Comparison of ENCODE assay signal across 11 cellular contexts in genomic region chr20:23636182-23636907, GRCh38. TPM values are rescaled to one million over a fixed set of nuclear protein-coding genes. Genes with fewer than 3 reads are reported as not detected.
A peak's percentile ranks its signal among the peaks of the same experiment; 100 is the strongest.
DNase-seq lines count a peak whose midpoint lies in the region; ATAC-seq and TF ChIP-seq lines count a peak whose summit lies in the region.
"Had no signal": no experiment of that assay in that cellular context is flagged by ENCODE, and none has a peak within 500 bp of the region (broad histone marks: within the 10 kb centered on the region; RNA-seq: fewer than 3 reads in every experiment).

No MANE protein-coding gene starts in this region.

- H3K4me3 Mint-ChIP-seq in naive B cell: peak overlapping the region in 6 of 8 donors; percentile 8 to 84 (median 56)
- H3K4me3 Mint-ChIP-seq: activated B cell treated with CpG ODN at 0.5 μM for 24 hours; CD4-positive, CD25-positive, alpha-beta regulatory T cell had no signal

- H3K4me1 ChIP-seq in left ventricle myocardium inferior (peaks cover 52% of the 10 kb centered on the region), ectodermal cell (ENCODE audit: control insufficient read depth, insufficient read depth, low read length) (peaks cover 6% of the 10 kb centered on the region), aorta (ENCODE audit: control insufficient read depth in 1 of 2, insufficient read depth in 2 of 2, low read length in 2 of 2) (no peaks in the 10 kb centered on the region)

- no peaks in the 10 kb centered on the region for H3K9me3 ChIP-seq in left ventricle myocardium inferior (replicated peaks)
- H3K9me3 ChIP-seq in ectodermal cell (ENCODE audit: control insufficient read depth, low read length): no peaks in the 10 kb centered on the region
- H3K9me3 ChIP-seq in aorta (ENCODE audit: control insufficient read depth, low read length): no peaks in the 10 kb centered on the region

- no peaks in the 10 kb centered on the region for H3K9me3 Mint-ChIP-seq in naive B cell
- H3K9me3 Mint-ChIP-seq: activated B cell treated with CpG ODN at 0.5 μM for 24 hours; CD4-positive, CD25-positive, alpha-beta regulatory T cell had no signal

- DNase-seq in left ventricle myocardium inferior (no peak), Right ventricle myocardium superior (no peak), naive B cell (no peak), aorta (no peak), ACHN (no peak), OCI-M2 (lab: John Stamatoyannopoulos, UW; ENCODE audit: unreplicated experiment) (no peak), Ammon's horn (ENCODE audit: low spot score) (no peak)
- DNase-seq: activated B cell treated with CpG ODN at 0.5 μM for 24 hours; CD4-positive, CD25-positive, alpha-beta regulatory T cell; NCI-H1092 had no signal

- H3K27me3 ChIP-seq in left ventricle myocardium inferior (ENCODE audit: low read depth): no peaks in the 10 kb centered on the region
- H3K27me3 ChIP-seq in ectodermal cell (ENCODE audit: control insufficient read depth, insufficient read depth, low read length, poor library complexity, severe bottlenecking): peaks cover 11% of the 10 kb centered on the region
- H3K27me3 ChIP-seq in aorta (ENCODE audit: control insufficient read depth in 1 of 2, insufficient read depth in 2 of 2, low read length in 1 of 2): no peaks in the 10 kb centered on the region

- no peak overlapping the region for H3K27ac Mint-ChIP-seq in naive B cell
- H3K27ac Mint-ChIP-seq: activated B cell treated with CpG ODN at 0.5 μM for 24 hours; CD4-positive, CD25-positive, alpha-beta regulatory T cell had no signal

- in situ Hi-C loops in ACHN (cut with HindIII; ENCODE audit: low pct_ligation_motif_present, low pct_unique_long_range_greater_than_20kb, low sequenced_read_pairs): no loop called here

- no peaks in the 10 kb centered on the region for H3K36me3 Mint-ChIP-seq in naive B cell
- H3K36me3 Mint-ChIP-seq: CD4-positive, CD25-positive, alpha-beta regulatory T cell had no signal

- peak overlapping the region; percentile 98 for H3K27ac ChIP-seq in left ventricle myocardium inferior (replicated peaks)
- H3K27ac ChIP-seq in ectodermal cell (ENCODE audit: insufficient read depth, low read depth, low read length, poor library complexity, severe bottlenecking): no peak overlapping the region
- H3K27ac ChIP-seq in aorta (ENCODE audit: low read depth in 1 of 2, low read length in 2 of 2): no peak overlapping the region

- H3K36me3 ChIP-seq in left ventricle myocardium inferior: peaks cover 33% of the 10 kb centered on the region
- H3K36me3 ChIP-seq in ectodermal cell (ENCODE audit: control insufficient read depth, insufficient read depth, low read length): no peaks in the 10 kb centered on the region
- peaks cover 0 to 8% of the 10 kb centered on the region in 2 donors for H3K36me3 ChIP-seq in aorta (ENCODE audit: control insufficient read depth in 1 of 2, insufficient read depth in 2 of 2, low read length in 1 of 2)

- H3K27me3 Mint-ChIP-seq in naive B cell: peaks cover 9 to 37% (median 30%) of the 10 kb centered on the region in 3 donors

- TF ChIP-seq CTCF in left ventricle myocardium inferior (IDR thresholded peaks at IDR 0.05; ENCODE audit: borderline replicate concordance): no peak

- H3K4me1 Mint-ChIP-seq in naive B cell: peaks cover 9 to 19% (median 9%) of the 10 kb centered on the region in 3 donors

- no peak for ATAC-seq in Right ventricle myocardium superior (ENCODE audit: poor library complexity)
- no peak for ATAC-seq in naive B cell (ENCODE audit: low read depth in 2 of 2)
- no peak for ATAC-seq in aorta (ENCODE audit: low FRiP score)

- intact Hi-C loops in left ventricle myocardium inferior (cut with micrococcal nuclease) (no loop called here), Right ventricle myocardium superior (cut with DNase I) (no loop called here), aorta (cut with DNase I) (no loop called here)

- H3K4me3 ChIP-seq in left ventricle myocardium inferior (peak overlapping the region; percentile 84), ectodermal cell (ENCODE audit: insufficient read depth, low read depth, low read length) (peak overlapping the region; percentile 49), aorta (ENCODE audit: low read length in 2 of 2) (peak overlapping the region; percentile 70 to 85)

- 79 to 82% methylated on average over 19 of the region's 19 CpGs for WGBS in ectodermal cell, 2 experiments
- WGBS in aorta, 2 donors: 75 to 78% methylated on average over 19 of the region's 19 CpGs

RNA-seq across cellular contexts. Expression of gene CST3, which starts 1.4 kb away (rescaled TPM):
- total RNA-seq in left ventricle myocardium inferior (576 TPM), Right ventricle myocardium superior (971 TPM), aorta (1,000 to 10,000 TPM in 1 of 2 donors, 100 to 1,000 TPM in 1; 837 to 1,105 TPM)
- 79.8 TPM for polyA plus RNA-seq in ectodermal cell (2013, experiment 1 of 4)
- 68.8 TPM for polyA plus RNA-seq in ectodermal cell (2013, experiment 2 of 4)
- 82.4 TPM for polyA plus RNA-seq in ectodermal cell (2013, experiment 3 of 4)
- 95.2 TPM for polyA plus RNA-seq in ectodermal cell (2013, experiment 4 of 4)
- polyA plus RNA-seq in naive B cell (ENCODE audit: low read depth in 6 of 6) (10 to 100 TPM in 1 of 6 donors, 1 to 10 TPM in 5; 3.2 to 22.5 (median 6.5) TPM), aorta (1,000 to 10,000 TPM in 1 of 2 donors, 100 to 1,000 TPM in 1; 584 to 1,561 TPM)
- total RNA-seq: activated B cell treated with CpG ODN at 0.5 μM for 24 hours had no signal

RNA-seq across cellular contexts. Expression of gene CST9, which starts 30.6 kb away (rescaled TPM):
- total RNA-seq in left ventricle myocardium inferior (not detected), Right ventricle myocardium superior (not detected), aorta (not detected)
- polyA plus RNA-seq in ectodermal cell (2013, experiment 1 of 4): not detected
- polyA plus RNA-seq in ectodermal cell (2013, experiment 2 of 4): not detected
- not detected for polyA plus RNA-seq in ectodermal cell (2013, experiment 3 of 4)
- not detected for polyA plus RNA-seq in ectodermal cell (2013, experiment 4 of 4)
- polyA plus RNA-seq in naive B cell (ENCODE audit: low read depth in 6 of 6) (not detected), aorta (not detected)
- total RNA-seq: activated B cell treated with CpG ODN at 0.5 μM for 24 hours; CD4-positive, CD25-positive, alpha-beta regulatory T cell had no signal
- polyA plus RNA-seq: CD4-positive, CD25-positive, alpha-beta regulatory T cell had no signal

RNA-seq across cellular contexts. Expression of gene CST4, which starts 52.5 kb away (rescaled TPM):
- total RNA-seq in left ventricle myocardium inferior (not detected), Right ventricle myocardium superior (not detected), aorta (not detected)
- not detected for polyA plus RNA-seq in ectodermal cell (2013, experiment 1 of 4)
- not detected for polyA plus RNA-seq in ectodermal cell (2013, experiment 2 of 4)
- not detected for polyA plus RNA-seq in ectodermal cell (2013, experiment 3 of 4)
- not detected for polyA plus RNA-seq in ectodermal cell (2013, experiment 4 of 4)
- polyA plus RNA-seq in naive B cell (ENCODE audit: low read depth in 6 of 6) (not detected), aorta (not detected)
- total RNA-seq: activated B cell treated with CpG ODN at 0.5 μM for 24 hours; CD4-positive, CD25-positive, alpha-beta regulatory T cell had no signal
- polyA plus RNA-seq: CD4-positive, CD25-positive, alpha-beta regulatory T cell had no signal
